Comparison of ENCODE assay signal across 10 cellular contexts in genomic region chr12:116558280-116559079, GRCh38. TPM values are rescaled to one million over a fixed set of nuclear protein-coding genes. Genes with fewer than 3 reads are reported as not detected.
A peak's percentile ranks its signal among the peaks of the same experiment; 100 is the strongest.
DNase-seq lines count a peak whose midpoint lies in the region; ATAC-seq, FAIRE-seq and TF ChIP-seq lines count a peak whose summit lies in the region.
"Had no signal": no experiment of that assay in that cellular context is flagged by ENCODE, and none has a peak within 500 bp of the region (broad histone marks: within the 10 kb centered on the region; RNA-seq: fewer than 3 reads in every experiment).

No MANE protein-coding gene starts in this region.

- CTCF ChIA-PET in RWPE1 (lab: Yijun Ruan, JAX) (no interaction called here), GM10248 (lab: Yijun Ruan, JAX) (interaction anchor here (0.9 to 2.7 kb wide), 17 partner anchors 10 to 561 kb away, joined by 3 to 12 read pairs (median 4); no protein-coding TSS in a partner anchor)

- peak overlapping the region; percentile 83 to 96 for H3K27ac Mint-ChIP-seq in effector memory CD8-positive, alpha-beta T cell

- peak overlapping the region; percentile 97 for H3K27ac ChIP-seq in RWPE1
- peak overlapping the region; percentile 50 for H3K27ac ChIP-seq in skeletal muscle tissue (ENCODE audit: low read depth, low read length)

- DNase-seq in GM19239 (ENCODE audit: insufficient read length, low spot score) (no peak), RWPE1 (ENCODE audit: low spot score) (no peak), HPDE6-E6E7 (ENCODE audit: extremely low spot score) (no peak), GM10248 (ENCODE audit: extremely low spot score) (no peak)
- DNase-seq in effector memory CD8-positive, alpha-beta T cell: no peak
- DNase-seq: NCI-H1930 had no signal

- H3K4me3 Mint-ChIP-seq in effector memory CD8-positive, alpha-beta T cell: peak overlapping the region; percentile 85 to 87

- peaks cover 9 to 10% (median 9%) of the 10 kb centered on the region in 3 donors for H3K4me1 ChIP-seq in skeletal muscle tissue (ENCODE audit: control insufficient read depth in 3 of 3, insufficient read depth in 3 of 3, low read length in 3 of 3)

- H3K4me3 ChIP-seq in skeletal muscle tissue (ENCODE audit: low read length in 3 of 3): no peak overlapping the region

- H3K36me3 Mint-ChIP-seq in effector memory CD8-positive, alpha-beta T cell (ENCODE audit: insufficient read depth): peaks cover 12% of the 10 kb centered on the region

- H3K9me3 Mint-ChIP-seq in effector memory CD8-positive, alpha-beta T cell: no peaks in the 10 kb centered on the region

- TF ChIP-seq CTCF in RWPE1 (conservative IDR thresholded peaks at IDR 0.05; ENCODE audit: low read depth) (no peak), GM10248 (IDR thresholded peaks at IDR 0.05; ENCODE audit: control extremely low read depth, extremely low read depth, low read depth, missing control alignments) (no peak)

- ATAC-seq in effector memory CD8-positive, alpha-beta T cell (replicated peaks): no peak
- ATAC-seq in HG03280 (IDR thresholded peaks at IDR 0.05; ENCODE audit: unreplicated experiment) (no peak), HG03159 (IDR thresholded peaks at IDR 0.05; ENCODE audit: unreplicated experiment) (no peak)

- no peaks in the 10 kb centered on the region for H3K27me3 ChIP-seq in skeletal muscle tissue (ENCODE audit: control insufficient read depth in 3 of 3, insufficient read depth in 3 of 3, low read length in 3 of 3)

- H3K27me3 Mint-ChIP-seq in effector memory CD8-positive, alpha-beta T cell: no peaks in the 10 kb centered on the region
- H3K27me3 Mint-ChIP-seq: progenitor cell of endocrine pancreas had no signal

- peaks cover 23% of the 10 kb centered on the region in 2 donors for H3K4me1 Mint-ChIP-seq in effector memory CD8-positive, alpha-beta T cell (ENCODE audit: low read depth in 2 of 2)

- no peaks in the 10 kb centered on the region for H3K9me3 ChIP-seq in skeletal muscle tissue (ENCODE audit: control insufficient read depth in 3 of 3, low read length in 3 of 3)

- POLR2A ChIA-PET in RWPE1 (lab: Yijun Ruan, JAX; ENCODE audit: low non-redundant PET) (no interaction called here), GM10248 (lab: Yijun Ruan, JAX) (interaction anchor here (0.6 to 1.7 kb wide), 6 partner anchors 9 to 174 kb away, joined by 3 to 15 read pairs (median 6); no protein-coding TSS in a partner anchor)

- peak; percentile 39 for FAIRE-seq in GM19239 (lab: Jason Lieb, UNC)

- no peaks in the 10 kb centered on the region for H3K36me3 ChIP-seq in skeletal muscle tissue (ENCODE audit: control insufficient read depth in 3 of 3, insufficient read depth in 3 of 3, low read length in 3 of 3)

- no peak overlapping the region for H3K9ac ChIP-seq in skeletal muscle tissue (ENCODE audit: low read depth in 1 of 3, low read length in 3 of 3)

RNA-seq across cellular contexts. Expression of gene MAP1LC3B2, which starts 0.7 kb away (rescaled TPM):
- not detected for total RNA-seq in skeletal muscle tissue
